2 cellular contexts compared by ENCODE assay signal in the genomic region with DNA sequence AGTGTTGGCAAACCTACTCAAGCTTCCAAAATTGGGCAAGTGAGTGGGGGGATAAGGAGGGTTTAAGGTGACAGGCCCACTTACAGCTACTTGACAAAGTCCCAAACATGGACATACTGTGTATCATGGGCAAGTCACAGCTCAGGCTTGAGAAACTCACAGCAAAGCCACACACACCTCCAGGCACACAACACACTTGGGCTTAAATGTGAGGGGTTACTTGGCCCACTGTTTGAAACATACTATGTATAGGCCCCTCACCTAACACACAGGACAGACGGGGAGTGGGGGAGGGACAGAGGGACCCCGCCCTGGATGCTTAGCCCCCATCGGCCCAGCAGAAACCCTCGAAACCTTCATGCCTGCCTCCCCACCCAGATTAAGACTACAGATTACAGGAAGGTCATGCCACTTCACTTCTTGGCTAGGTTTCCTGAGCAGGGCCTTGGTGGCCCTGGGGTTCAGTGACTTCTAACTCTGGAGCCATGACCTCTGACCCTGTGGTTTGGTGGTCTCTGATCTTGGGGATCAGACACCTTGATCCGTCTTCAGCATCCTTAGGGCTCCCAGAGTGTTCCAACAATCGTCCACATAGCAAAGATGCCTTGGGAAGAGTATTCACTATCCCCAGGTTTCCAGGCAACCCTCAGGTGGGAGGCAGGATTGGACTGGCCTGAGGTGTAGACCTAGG.
TF ChIP-seq lines count a peak whose summit lies in the region.

No MANE protein-coding gene starts in this region.

TF ChIP-seq in HCT116, 20 proteins besides CTCF, POLR2A, EP300 and RAD21:
- TF ChIP-seq EGR1 (IDR thresholded peaks at IDR 0.05; ENCODE audit: low read depth) (no peak), SIN3A (IDR thresholded peaks at IDR 0.05; ENCODE audit: low read depth) (no peak), EZH2 (IDR thresholded peaks at IDR 0.05) (no peak), CBX3 (IDR thresholded peaks at IDR 0.05; ENCODE audit: low read depth) (no peak), FOSL1 (IDR thresholded peaks at IDR 0.05; ENCODE audit: low read depth) (no peak), JUND (IDR thresholded peaks at IDR 0.05) (no peak), ZFX (IDR thresholded peaks at IDR 0.05) (no peak), TCF7L2 (IDR thresholded peaks at IDR 0.05; ENCODE audit: borderline replicate concordance, extremely low read depth, insufficient read depth, insufficient read length) (no peak), EZH2phosphoT487 (IDR thresholded peaks at IDR 0.05; ENCODE audit: borderline replicate concordance) (no peak)
- TF ChIP-seq, protein P1, sequence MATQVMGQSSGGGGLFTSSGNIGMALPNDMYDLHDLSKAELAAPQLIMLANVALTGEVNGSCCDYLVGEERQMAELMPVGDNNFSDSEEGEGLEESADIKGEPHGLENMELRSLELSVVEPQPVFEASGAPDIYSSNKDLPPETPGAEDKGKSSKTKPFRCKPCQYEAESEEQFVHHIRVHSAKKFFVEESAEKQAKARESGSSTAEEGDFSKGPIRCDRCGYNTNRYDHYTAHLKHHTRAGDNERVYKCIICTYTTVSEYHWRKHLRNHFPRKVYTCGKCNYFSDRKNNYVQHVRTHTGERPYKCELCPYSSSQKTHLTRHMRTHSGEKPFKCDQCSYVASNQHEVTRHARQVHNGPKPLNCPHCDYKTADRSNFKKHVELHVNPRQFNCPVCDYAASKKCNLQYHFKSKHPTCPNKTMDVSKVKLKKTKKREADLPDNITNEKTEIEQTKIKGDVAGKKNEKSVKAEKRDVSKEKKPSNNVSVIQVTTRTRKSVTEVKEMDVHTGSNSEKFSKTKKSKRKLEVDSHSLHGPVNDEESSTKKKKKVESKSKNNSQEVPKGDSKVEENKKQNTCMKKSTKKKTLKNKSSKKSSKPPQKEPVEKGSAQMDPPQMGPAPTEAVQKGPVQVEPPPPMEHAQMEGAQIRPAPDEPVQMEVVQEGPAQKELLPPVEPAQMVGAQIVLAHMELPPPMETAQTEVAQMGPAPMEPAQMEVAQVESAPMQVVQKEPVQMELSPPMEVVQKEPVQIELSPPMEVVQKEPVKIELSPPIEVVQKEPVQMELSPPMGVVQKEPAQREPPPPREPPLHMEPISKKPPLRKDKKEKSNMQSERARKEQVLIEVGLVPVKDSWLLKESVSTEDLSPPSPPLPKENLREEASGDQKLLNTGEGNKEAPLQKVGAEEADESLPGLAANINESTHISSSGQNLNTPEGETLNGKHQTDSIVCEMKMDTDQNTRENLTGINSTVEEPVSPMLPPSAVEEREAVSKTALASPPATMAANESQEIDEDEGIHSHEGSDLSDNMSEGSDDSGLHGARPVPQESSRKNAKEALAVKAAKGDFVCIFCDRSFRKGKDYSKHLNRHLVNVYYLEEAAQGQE (IDR thresholded peaks at IDR 0.05; ENCODE audit: low read depth) = no peak

TF ChIP-seq in K562, 482 proteins besides CTCF, POLR2A, EP300 and RAD21:
- TF ChIP-seq NR2C2 (CRISPR knock-in tag; IDR thresholded peaks at IDR 0.05) (no peak), NR2C2 (tag; IDR thresholded peaks at IDR 0.05) (peak; percentile 19; the same call in 1 of the 2 replicates), CHD2 (IDR thresholded peaks at IDR 0.05; ENCODE audit: low read depth, low read length) (0 out of 2 replicates have a peak, but pooled peaks have one; percentile 31), POLR2AphosphoS2 (IDR thresholded peaks at IDR 0.05; ENCODE audit: low read length) (peak; percentile 71; the same call in 1 of the 2 replicates), NR2C1 (IDR thresholded peaks at IDR 0.05) (peak; percentile 45; the same call in 1 of the 2 replicates), NR2C1 (tag; IDR thresholded peaks at IDR 0.05) (peak; percentile 48; the same call in 1 of the 2 replicates), SAFB2 (IDR thresholded peaks at IDR 0.05; ENCODE audit: borderline replicate concordance, low read depth, low read length, severe bottlenecking) (no peak)
